Comparison of ENCODE assay signal across 33 cellular contexts in the genomic region with DNA sequence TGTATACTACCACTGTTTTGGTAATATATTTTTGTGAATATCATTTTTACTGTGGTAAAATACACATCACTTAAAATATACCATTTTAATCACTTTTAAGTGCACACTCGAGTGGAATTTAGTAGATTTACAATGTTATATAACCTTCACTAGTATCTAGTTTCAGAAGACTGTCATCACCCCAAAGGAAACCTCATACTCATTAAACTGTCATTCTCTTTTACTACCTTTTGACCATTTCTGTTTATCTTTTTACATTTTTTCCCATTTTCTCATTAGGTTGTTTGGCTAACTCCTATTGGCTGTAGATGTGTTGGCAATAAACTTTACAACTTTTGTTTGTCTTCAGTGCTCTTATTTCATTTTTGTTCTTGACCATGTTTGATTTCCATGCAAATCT.
"Had no signal": no experiment of that assay in that cellular context is flagged by ENCODE, and none has a peak within 500 bp of the region (broad histone marks: within the 10 kb centered on the region; RNA-seq: fewer than 3 reads in every experiment).

No MANE protein-coding gene starts in this region.

- FAIRE-seq: astrocyte, TTC549 had no signal

- H3K36me3 ChIP-seq: adrenal gland, brain microvascular endothelial cell, breast epithelium had no signal

- H3K4me3 ChIP-seq: adrenal gland, body of pancreas, breast epithelium had no signal

- H3K4me1 ChIP-seq: adrenal gland, body of pancreas, breast epithelium had no signal

- H3K27me3 ChIP-seq: adrenal gland, body of pancreas, brain microvascular endothelial cell, breast epithelium had no signal

- DNase-seq: activated B cell treated with CpG ODN at 0.5 μM for 24 hours; activated CD4-positive, alpha-beta memory T cell treated with anti-CD3 and anti-CD28 coated beads for 36 hours; activated CD4-positive, alpha-beta T cell treated with anti-CD3 and anti-CD28 coated beads for 4 hours; activated CD4-positive, alpha-beta T cell treated with anti-CD3 and anti-CD28 coated beads, Interleukin-2, amount 10 ng/mL, durations not matched to agents 24 days and 14 days; activated CD4-positive, alpha-beta T cell treated with anti-CD3 and anti-CD28 coated beads, Interleukin-2, amount 50 U/mL, for 1 hour; activated CD4-positive, alpha-beta T cell treated with anti-CD3 and anti-CD28 coated beads, Interleukin-2, amount 50 U/mL, for 4 hours; activated CD4-positive, CD25-positive, alpha-beta regulatory T cell treated with anti-CD3 and anti-CD28 coated beads, Interleukin-2, amount 50 U/mL, for 72 hours; activated CD8-positive, alpha-beta memory T cell treated with anti-CD3 and anti-CD28 coated beads, Interleukin-2, amount 50 U/mL, for 4 hours; activated CD8-positive, alpha-beta T cell treated with anti-CD3 and anti-CD28 coated beads for 36 hours; activated effector memory CD4-positive, alpha-beta T cell treated with anti-CD3 and anti-CD28 coated beads, Interleukin-2, amount 50 U/mL, for 16 hours; activated gamma-delta T cell treated with Interleukin-2 at 50 U/mL for 16 hours; activated naive CD4-positive, alpha-beta T cell; activated naive CD4-positive, alpha-beta T cell treated with anti-CD3 and anti-CD28 coated beads for 36 hours; activated naive CD4-positive, alpha-beta T cell treated with anti-CD3 and anti-CD28 coated beads, Interleukin-2, amount 50 U/mL, for 16 hours; activated naive CD8-positive, alpha-beta T cell treated with anti-CD3 and anti-CD28 coated beads for 36 hours; activated T-cell treated with anti-CD3 and anti-CD28 coated beads for 4 hours; activated T-cell treated with anti-CD3 and anti-CD28 coated beads, Interleukin-2, amount 50 U/mL, for 1 hour; activated T-cell treated with anti-CD3 and anti-CD28 coated beads, Interleukin-2, amount 50 U/mL, for 4 hours; activated T-cell treated with anti-CD3 and anti-CD28 coated beads, Interleukin-2, amount 50 U/mL, for 72 hours; adrenal gland; amniotic stem cell; aorta; body of pancreas; brain microvascular endothelial cell; cerebellar nuclear complex; T-helper 2 cell; T-helper 9 cell had no signal

- H3K9me3 ChIP-seq: adrenal gland, body of pancreas, breast epithelium had no signal

- H3K27ac ChIP-seq: adrenal gland, body of pancreas, brain microvascular endothelial cell, breast epithelium, VCaP had no signal

- ATAC-seq: activated CD8-positive, alpha-beta T cell treated with anti-CD3 and anti-CD28 coated beads for 36 hours; activated naive CD4-positive, alpha-beta T cell treated with anti-CD3 and anti-CD28 coated beads, Interleukin-2, amount 50 U/mL, for 72 hours; activated T-cell treated with anti-CD3 and anti-CD28 coated beads, Interleukin-2, amount 50 U/mL, for 4 hours; activated T-cell treated with anti-CD3 and anti-CD28 coated beads, Interleukin-2, amount 50 U/mL, for 72 hours; activated T-helper 17 cell treated with anti-CD3 and anti-CD28 coated beads, Interleukin-2, amount 50 U/mL, for 72 hours; body of pancreas had no signal
